In the genomic region with DNA sequence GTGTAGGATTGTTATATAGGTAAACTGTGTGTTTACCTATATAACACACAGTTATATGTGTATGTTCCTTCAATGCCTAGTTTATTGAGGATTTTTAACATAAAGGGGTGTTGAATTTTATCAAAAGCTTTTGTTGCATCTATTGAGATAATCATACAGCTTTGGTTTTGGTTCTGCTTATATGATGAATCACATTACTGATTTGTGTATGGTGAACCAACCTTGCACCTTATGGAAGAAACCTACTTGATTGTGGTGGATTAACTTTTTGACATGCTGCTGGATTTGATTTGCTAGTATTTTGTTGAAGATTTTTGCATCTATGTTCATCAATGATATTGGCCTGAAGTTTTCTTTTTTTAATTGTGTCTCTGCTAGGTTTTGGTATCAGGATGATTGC, we compare ENCODE assay signal across 14 cellular contexts.
A peak's percentile ranks its signal among the peaks of the same experiment; 100 is the strongest.
DNase-seq lines count a peak whose midpoint lies in the region; ATAC-seq and TF ChIP-seq lines count a peak whose summit lies in the region.
"Had no signal": no experiment of that assay in that cellular context is flagged by ENCODE, and none has a peak within 500 bp of the region (broad histone marks: within the 10 kb centered on the region; RNA-seq: fewer than 3 reads in every experiment).

No MANE protein-coding gene starts in this region.

- H3K27me3 Mint-ChIP-seq in activated naive CD8-positive, alpha-beta T cell: peaks cover 5% of the 10 kb centered on the region
- H3K27me3 Mint-ChIP-seq in activated naive CD8-positive, alpha-beta T cell treated with anti-CD3 and anti-CD28 coated beads, Interleukin-2, amount 50 U/mL, for 24 hours: peaks cover 5% of the 10 kb centered on the region
- H3K27me3 Mint-ChIP-seq in activated CD8-positive, alpha-beta T cell treated with anti-CD3 and anti-CD28 coated beads for 36 hours: peaks cover 1% of the 10 kb centered on the region
- no peaks in the 10 kb centered on the region for H3K27me3 Mint-ChIP-seq in neural crest cell (ENCODE audit: low read depth)
- H3K27me3 Mint-ChIP-seq: CD4-positive, CD25-positive, alpha-beta regulatory T cell had no signal

- no peak for TF ChIP-seq CTCF in activated CD8-positive, alpha-beta T cell treated with anti-CD3 and anti-CD28 coated beads for 36 hours (IDR thresholded peaks at IDR 0.05)
- no peak for TF ChIP-seq CTCF in neural crest cell (conservative IDR thresholded peaks at IDR 0.05)

- POLR2A ChIA-PET in activated CD8-positive, alpha-beta T cell treated with anti-CD3 and anti-CD28 coated beads for 36 hours (lab: Charles Lee): no interaction called here

- peaks cover 13% of the 10 kb centered on the region for H3K4me1 Mint-ChIP-seq in activated naive CD8-positive, alpha-beta T cell (ENCODE audit: low read depth)
- peaks cover 31% of the 10 kb centered on the region for H3K4me1 Mint-ChIP-seq in activated naive CD8-positive, alpha-beta T cell treated with anti-CD3 and anti-CD28 coated beads, Interleukin-2, amount 50 U/mL, for 24 hours
- peaks cover 30% of the 10 kb centered on the region for H3K4me1 Mint-ChIP-seq in activated CD8-positive, alpha-beta T cell treated with anti-CD3 and anti-CD28 coated beads for 36 hours (ENCODE audit: low read depth)
- H3K4me1 Mint-ChIP-seq in neural crest cell: peaks cover 10% of the 10 kb centered on the region
- H3K4me1 Mint-ChIP-seq: CD4-positive, CD25-positive, alpha-beta regulatory T cell had no signal

- peaks cover 26% of the 10 kb centered on the region for H3K9me3 Mint-ChIP-seq in activated naive CD8-positive, alpha-beta T cell (ENCODE audit: low read depth)
- peaks cover 35% of the 10 kb centered on the region for H3K9me3 Mint-ChIP-seq in activated naive CD8-positive, alpha-beta T cell treated with anti-CD3 and anti-CD28 coated beads, Interleukin-2, amount 50 U/mL, for 24 hours
- H3K9me3 Mint-ChIP-seq in activated CD8-positive, alpha-beta T cell treated with anti-CD3 and anti-CD28 coated beads for 36 hours: peaks cover 23% of the 10 kb centered on the region
- H3K9me3 Mint-ChIP-seq in neural crest cell: peaks cover 9% of the 10 kb centered on the region

- CTCF ChIA-PET in activated CD8-positive, alpha-beta T cell treated with anti-CD3 and anti-CD28 coated beads for 36 hours (lab: Charles Lee): interaction anchor here (1.4 kb wide), 1 partner anchor 20 kb away, joined by 3 read pairs; no protein-coding TSS in a partner anchor

- no peaks in the 10 kb centered on the region for H3K36me3 Mint-ChIP-seq in activated naive CD8-positive, alpha-beta T cell
- H3K36me3 Mint-ChIP-seq in activated naive CD8-positive, alpha-beta T cell treated with anti-CD3 and anti-CD28 coated beads, Interleukin-2, amount 50 U/mL, for 24 hours (ENCODE audit: low read depth): no peaks in the 10 kb centered on the region
- peaks cover 5% of the 10 kb centered on the region for H3K36me3 Mint-ChIP-seq in activated CD8-positive, alpha-beta T cell treated with anti-CD3 and anti-CD28 coated beads for 36 hours (ENCODE audit: low read depth)
- H3K36me3 Mint-ChIP-seq in neural crest cell (ENCODE audit: low read depth): peaks cover 18% of the 10 kb centered on the region
- H3K36me3 Mint-ChIP-seq: CD4-positive, CD25-positive, alpha-beta regulatory T cell had no signal

- no peak overlapping the region for H3K27ac Mint-ChIP-seq in activated naive CD8-positive, alpha-beta T cell
- H3K27ac Mint-ChIP-seq in activated naive CD8-positive, alpha-beta T cell treated with anti-CD3 and anti-CD28 coated beads, Interleukin-2, amount 50 U/mL, for 24 hours: no peak overlapping the region
- H3K27ac Mint-ChIP-seq in activated CD8-positive, alpha-beta T cell treated with anti-CD3 and anti-CD28 coated beads for 36 hours: peak overlapping the region; percentile 86
- peak overlapping the region; percentile 21 for H3K27ac Mint-ChIP-seq in neural crest cell (ENCODE audit: unreplicated experiment)
- H3K27ac Mint-ChIP-seq: CD4-positive, CD25-positive, alpha-beta regulatory T cell had no signal

- H3K4me3 Mint-ChIP-seq in activated naive CD8-positive, alpha-beta T cell: peak overlapping the region; percentile 1
- no peak overlapping the region for H3K4me3 Mint-ChIP-seq in activated naive CD8-positive, alpha-beta T cell treated with anti-CD3 and anti-CD28 coated beads, Interleukin-2, amount 50 U/mL, for 24 hours
- no peak overlapping the region for H3K4me3 Mint-ChIP-seq in activated CD8-positive, alpha-beta T cell treated with anti-CD3 and anti-CD28 coated beads for 36 hours
- no peak overlapping the region for H3K4me3 Mint-ChIP-seq in neural crest cell
- H3K4me3 Mint-ChIP-seq: CD4-positive, CD25-positive, alpha-beta regulatory T cell had no signal

- intact Hi-C loops in activated CD8-positive, alpha-beta T cell treated with anti-CD3 and anti-CD28 coated beads for 36 hours (cut with micrococcal nuclease): no loop called here

- no peak for DNase-seq in activated naive CD8-positive, alpha-beta T cell treated with anti-CD3 and anti-CD28 coated beads, Interleukin-2, amount 50 U/mL, for 24 hours
- no peak for DNase-seq in activated CD8-positive, alpha-beta T cell treated with anti-CD3 and anti-CD28 coated beads for 36 hours
- DNase-seq in neural crest cell (ENCODE audit: low read depth, low spot score): no peak
- no peak for DNase-seq in NCI-H187 treated with DMSO at 0.1 percent for 48 hours (lab: John Stamatoyannopoulos, UW)
- DNase-seq: ACHN; CD4-positive, CD25-positive, alpha-beta regulatory T cell; DMS 273 treated with DMSO at 0.1 percent for 48 hours; GM23248 had no signal

- no peak for ATAC-seq in activated naive CD8-positive, alpha-beta T cell treated with anti-CD3 and anti-CD28 coated beads, Interleukin-2, amount 50 U/mL, for 24 hours
- ATAC-seq in GM19395 (IDR thresholded peaks at IDR 0.05; ENCODE audit: unreplicated experiment) (peak; percentile 10), HG02852 (IDR thresholded peaks at IDR 0.05; ENCODE audit: unreplicated experiment) (no peak), HG03457 (IDR thresholded peaks at IDR 0.05; ENCODE audit: unreplicated experiment) (no peak)
- peak; percentile 38 for ATAC-seq in activated CD8-positive, alpha-beta T cell treated with anti-CD3 and anti-CD28 coated beads for 36 hours
- ATAC-seq: HCT116, HepG2 had no signal

Comparison
In these comparisons a context has a peak if more than half of its experiments do, and no peak if none do; other contexts are left out.
1. H3K27ac Mint-ChIP-seq: peak in activated CD8-positive, alpha-beta T cell treated with anti-CD3 and anti-CD28 coated beads for 36 hours (single experiment) and neural crest cell (single experiment); none in activated naive CD8-positive, alpha-beta T cell (single experiment) and activated naive CD8-positive, alpha-beta T cell treated with anti-CD3 and anti-CD28 coated beads, Interleukin-2, amount 50 U/mL, for 24 hours (single experiment).
2. ATAC-seq: peak in GM19395 (single experiment) and activated CD8-positive, alpha-beta T cell treated with anti-CD3 and anti-CD28 coated beads for 36 hours (single experiment); none in activated naive CD8-positive, alpha-beta T cell treated with anti-CD3 and anti-CD28 coated beads, Interleukin-2, amount 50 U/mL, for 24 hours (single experiment), HG02852 (single experiment) and HG03457 (single experiment).